Comparison of ENCODE assay signal across 8 cellular contexts in the genomic region with DNA sequence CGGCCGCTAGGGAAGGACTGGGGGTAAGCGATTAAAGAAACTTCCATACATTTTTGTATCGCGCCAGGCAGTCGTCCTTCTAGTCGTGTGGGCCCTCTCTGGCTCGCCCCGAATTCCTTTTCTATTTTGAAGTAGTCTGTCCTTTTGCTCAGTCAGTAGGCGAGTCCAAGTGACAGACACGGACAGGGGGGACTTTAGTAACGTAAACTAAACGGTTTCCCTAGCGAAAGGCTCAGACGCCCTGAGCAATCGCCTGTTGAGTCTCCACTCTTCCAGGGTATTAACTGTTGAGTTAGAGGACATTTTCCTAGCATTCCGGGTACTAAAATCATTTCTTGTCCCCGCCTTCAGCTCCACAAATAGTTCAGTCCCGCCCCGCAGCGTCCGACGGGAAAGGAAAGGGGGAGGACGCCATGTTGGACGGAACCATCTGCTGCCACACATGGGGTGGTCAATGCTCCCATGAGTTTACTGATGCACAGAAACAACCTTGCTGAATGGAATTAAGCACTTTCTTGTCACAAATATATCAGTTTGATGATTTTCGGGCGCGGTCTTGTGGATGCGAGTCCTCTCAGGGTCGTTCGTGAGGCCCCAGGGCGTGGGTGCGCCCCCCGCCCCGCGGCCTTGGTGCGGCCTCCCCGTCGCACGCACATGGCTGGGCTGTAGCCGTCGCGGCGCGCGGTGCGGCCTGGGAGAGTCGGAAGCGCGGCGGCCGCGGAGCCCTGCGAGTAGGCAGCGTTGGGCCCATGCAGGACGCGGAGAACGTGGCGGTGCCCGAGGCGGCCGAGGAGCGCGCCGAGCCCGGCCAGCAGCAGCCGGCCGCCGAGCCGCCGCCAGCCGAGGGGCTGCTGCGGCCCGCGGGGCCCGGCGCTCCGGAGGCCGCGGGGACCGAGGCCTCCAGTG. TPM values are rescaled to one million over a fixed set of nuclear protein-coding genes. Genes with fewer than 3 reads are reported as not detected.
DNase-seq lines count a peak whose midpoint lies in the region; ATAC-seq and TF ChIP-seq lines count a peak whose summit lies in the region.

A gene (plus strand): TSS at position 655 of the 906 bp plus-strand sequence. CDS start 95 bp downstream, at position 750.

- H3K4me3 ChIP-seq in astrocyte of the cerebellum (ENCODE audit: low read depth, low read length) (peak within 1 kb of the TSS; percentile 97), aorta (ENCODE audit: low read length in 2 of 2) (peak within 1 kb of the TSS; percentile 83 to 95)

- H3K27ac ChIP-seq in aorta (ENCODE audit: low read depth in 1 of 2, low read length in 2 of 2) = peak within 1 kb of the TSS; percentile 84 to 91

- 0% methylated on average over 74 to 81 of the region's 81 CpGs for WGBS in aorta, 2 donors

- no peaks in the 10 kb centered on the region for H3K36me3 ChIP-seq in aorta (ENCODE audit: control insufficient read depth in 1 of 2, insufficient read depth in 2 of 2, low read length in 1 of 2)

- in situ Hi-C loops in astrocyte of the cerebellum (cut with HindIII; ENCODE audit: low sequenced_read_pairs) = loop anchor here (25.0 kb wide), 1 partner anchor 517 kb away; no protein-coding TSS in a partner anchor

- DNase-seq in NCI-H2081 (lab: John Stamatoyannopoulos, UW) = peak; percentile 95
- DNase-seq in T-helper 9 cell = peak; percentile 83
- peak; percentile 89 for DNase-seq in astrocyte of the cerebellum (ENCODE audit: low read depth)
- DNase-seq in hippocampal formation (lab: John Stamatoyannopoulos, UW) = peak; percentile 90 to 94
- peak; percentile 73 for DNase-seq in renal cortical epithelial cell (ENCODE audit: low read depth)
- peak; percentile 95 for DNase-seq in aorta

- no peaks in the 10 kb centered on the region for H3K27me3 ChIP-seq in aorta (ENCODE audit: control insufficient read depth in 1 of 2, insufficient read depth in 2 of 2, low read length in 1 of 2)

- no peak for TF ChIP-seq CTCF in astrocyte of the cerebellum (IDR thresholded peaks at IDR 0.05; ENCODE audit: low read depth, low read length, missing control alignments)

- H3K4me1 ChIP-seq in aorta (ENCODE audit: control insufficient read depth in 1 of 2, insufficient read depth in 2 of 2, low read length in 2 of 2) = no peaks in the 10 kb centered on the region

- intact Hi-C loops in aorta (cut with DNase I) = loop anchor here in 1 of 2 donors (2.0 to 10.0 kb wide), 2 partner anchors 40 to 780 kb away; a partner anchor contains a TSS

- H3K9me3 ChIP-seq in aorta (ENCODE audit: control insufficient read depth, low read length) = no peaks in the 10 kb centered on the region

- peak; percentile 87 for ATAC-seq in GM18517 (IDR thresholded peaks at IDR 0.05; ENCODE audit: unreplicated experiment)
- peak; percentile 74 for ATAC-seq in HG03039 (IDR thresholded peaks at IDR 0.05; ENCODE audit: unreplicated experiment)
- peak; percentile 97 for ATAC-seq in aorta (ENCODE audit: low FRiP score)

RNA-seq across cellular contexts. Expression of the gene that starts here (rescaled TPM):
- total RNA-seq in renal cortical epithelial cell = 239 and 257 TPM in 2 replicates
- total RNA-seq in aorta = 10 to 100 TPM; 84.7 to 95.2 TPM
- polyA plus RNA-seq in aorta = 10 to 100 TPM; 28.7 to 84.7 TPM

Comparison
In these comparisons a context has a peak if more than half of its experiments do, and no peak if none do; other contexts are left out.
1. Peak in every context shown above with its lines: DNase-seq, ATAC-seq, H3K4me3 ChIP-seq and H3K27ac ChIP-seq.